In genomic region chr14:89078021-89078676, GRCh38 we compare ENCODE assay signal across 33 cellular contexts.
"Had no signal": no experiment of that assay in that cellular context is flagged by ENCODE, and none has a peak within 500 bp of the region (broad histone marks: within the 10 kb centered on the region; RNA-seq: fewer than 3 reads in every experiment).

No MANE protein-coding gene starts in this region.

- H3K27ac Mint-ChIP-seq: activated naive CD4-positive, alpha-beta T cell treated with anti-CD3 and anti-CD28 coated beads, Interleukin-2, amount 10 ng/mL, durations not matched to agents 7 days and 5 days; activated naive CD8-positive, alpha-beta T cell treated with anti-CD3 and anti-CD28 coated beads, Interleukin-2, amount 10 ng/mL, durations not matched to agents 7 days and 5 days; activated T-helper 1 cell treated with anti-CD3 and anti-CD28 coated beads, Interleukin-12 subunit alpha, Interleukin-12 subunit beta, Interleukin-2, Interleukin-4 antibody, amounts not matched to agents 30 ng/mL and 10 ng/mL and 1 ng/mL, durations not matched to agents 14 hours and 24 hours and 36 hours; dendritic cell treated with granulocyte-macrophage colony-stimulating factor and Interleukin-4, amounts not matched to agents 40 ng/mL and 50 ng/mL, for 4 days; mesothelial cell of epicardium; natural killer cell; stimulated activated memory B cell treated with anti-CD40 and anti-IgM and Interleukin-4, amounts not matched to agents 10 μg/mL and 1 μg/mL and 100 μg/mL, for 72 hours; stimulated activated naive CD8-positive, alpha-beta T cell treated with anti-CD3 and anti-CD28 coated beads, Interleukin-15, amount 100 ng/mL, for 72 hours; T-helper 17 cell had no signal

- ATAC-seq: activated CD4-positive, CD25-positive, alpha-beta regulatory T cell treated with anti-CD3 and anti-CD28 coated beads, Interleukin-2, amount 50 U/mL, for 24 hours; left ventricle myocardium superior; natural killer cell; pancreas; psoas muscle; stimulated activated memory B cell treated with anti-CD40 and anti-IgM and Interleukin-4, amounts not matched to agents 10 μg/mL and 1 μg/mL and 100 μg/mL, for 72 hours; stimulated activated naive CD8-positive, alpha-beta T cell treated with anti-CD3 and anti-CD28 coated beads, Interleukin-15, amount 100 ng/mL, for 72 hours; T-helper 17 cell had no signal

- DNase-seq: activated CD4-positive, alpha-beta T cell treated with anti-CD3 and anti-CD28 coated beads for 48 hours; activated CD4-positive, alpha-beta T cell treated with anti-CD3 and anti-CD28 coated beads, Interleukin-2, amount 50 U/mL, for 48 hours; activated CD8-positive, alpha-beta memory T cell treated with anti-CD3 and anti-CD28 coated beads for 24 hours; activated gamma-delta T cell; activated naive CD4-positive, alpha-beta T cell treated with anti-CD3 and anti-CD28 coated beads, Interleukin-2, amount 10 ng/mL, durations not matched to agents 7 days and 5 days; activated naive CD8-positive, alpha-beta T cell treated with anti-CD3 and anti-CD28 coated beads, Interleukin-2, amount 10 ng/mL, durations not matched to agents 7 days and 5 days; activated T-cell treated with anti-CD3 and anti-CD28 coated beads, Interleukin-2, amount 50 U/mL, for 1 hour; central memory CD4-positive, alpha-beta T cell; effector CD4-positive, alpha-beta T cell; foreskin melanocyte; islet precursor cell; left ventricle myocardium superior; mammary epithelial cell; natural killer cell; pancreas; psoas muscle; stimulated activated CD4-positive, alpha-beta T cell treated with anti-CD3 and anti-CD28 coated beads, Interleukin-1b, Interleukin-23, amount 100 ng/mL, for 48 hours; stimulated activated CD4-positive, alpha-beta T cell treated with anti-CD3 and anti-CD28 coated beads, Interleukin-4, amount 100 ng/mL, for 4 hours; stimulated activated CD8-positive, alpha-beta memory T cell treated with anti-CD3 and anti-CD28 coated beads, Interleukin-4, amount 100 ng/mL, for 48 hours; stimulated activated naive CD8-positive, alpha-beta T cell treated with anti-CD3 and anti-CD28 coated beads, Interleukin-15, amount 100 ng/mL, for 72 hours; substantia nigra; T-helper 17 cell; T1000; tibial artery; WERI-Rb-1 had no signal

- H3K4me1 ChIP-seq: esophagus muscularis mucosa, pancreas, psoas muscle, right atrium auricular region, tibial artery had no signal

- H3K4me3 ChIP-seq: esophagus muscularis mucosa, pancreas, psoas muscle, right atrium auricular region, smooth muscle cell, tibial artery had no signal

- H3K9me3 Mint-ChIP-seq: activated naive CD4-positive, alpha-beta T cell treated with anti-CD3 and anti-CD28 coated beads, Interleukin-2, amount 10 ng/mL, durations not matched to agents 7 days and 5 days; activated T-helper 1 cell treated with anti-CD3 and anti-CD28 coated beads, Interleukin-12 subunit alpha, Interleukin-12 subunit beta, Interleukin-2, Interleukin-4 antibody, amounts not matched to agents 30 ng/mL and 10 ng/mL and 1 ng/mL, durations not matched to agents 14 hours and 24 hours and 36 hours; mesothelial cell of epicardium; natural killer cell; stimulated activated naive CD8-positive, alpha-beta T cell treated with anti-CD3 and anti-CD28 coated beads, Interleukin-15, amount 100 ng/mL, for 72 hours had no signal

- FAIRE-seq: pancreas had no signal

- H3K4me2 ChIP-seq: smooth muscle cell had no signal

- H3K4me3 Mint-ChIP-seq: activated naive CD4-positive, alpha-beta T cell treated with anti-CD3 and anti-CD28 coated beads, Interleukin-2, amount 10 ng/mL, durations not matched to agents 7 days and 5 days; activated naive CD8-positive, alpha-beta T cell treated with anti-CD3 and anti-CD28 coated beads, Interleukin-2, amount 10 ng/mL, durations not matched to agents 7 days and 5 days; activated T-helper 1 cell treated with anti-CD3 and anti-CD28 coated beads, Interleukin-12 subunit alpha, Interleukin-12 subunit beta, Interleukin-2, Interleukin-4 antibody, amounts not matched to agents 30 ng/mL and 10 ng/mL and 1 ng/mL, durations not matched to agents 14 hours and 24 hours and 36 hours; dendritic cell treated with granulocyte-macrophage colony-stimulating factor and Interleukin-4, amounts not matched to agents 40 ng/mL and 50 ng/mL, for 4 days; mesothelial cell of epicardium; natural killer cell; stimulated activated memory B cell treated with anti-CD40 and anti-IgM and Interleukin-4, amounts not matched to agents 10 μg/mL and 1 μg/mL and 100 μg/mL, for 72 hours; stimulated activated naive CD8-positive, alpha-beta T cell treated with anti-CD3 and anti-CD28 coated beads, Interleukin-15, amount 100 ng/mL, for 72 hours; T-helper 17 cell had no signal

- H3K9me3 ChIP-seq: esophagus muscularis mucosa, pancreas, psoas muscle, right atrium auricular region, tibial artery had no signal

- H3K27me3 ChIP-seq: esophagus muscularis mucosa, pancreas, right atrium auricular region, tibial artery had no signal

- H3K4me1 Mint-ChIP-seq: activated naive CD4-positive, alpha-beta T cell treated with anti-CD3 and anti-CD28 coated beads, Interleukin-2, amount 10 ng/mL, durations not matched to agents 7 days and 5 days; activated naive CD8-positive, alpha-beta T cell treated with anti-CD3 and anti-CD28 coated beads, Interleukin-2, amount 10 ng/mL, durations not matched to agents 7 days and 5 days; mesothelial cell of epicardium; natural killer cell; stimulated activated memory B cell treated with anti-CD40 and anti-IgM and Interleukin-4, amounts not matched to agents 10 μg/mL and 1 μg/mL and 100 μg/mL, for 72 hours; stimulated activated naive CD8-positive, alpha-beta T cell treated with anti-CD3 and anti-CD28 coated beads, Interleukin-15, amount 100 ng/mL, for 72 hours; T-helper 17 cell had no signal

- H3K36me3 ChIP-seq: esophagus muscularis mucosa, pancreas, right atrium auricular region, tibial artery, WERI-Rb-1 had no signal

- H3K36me3 Mint-ChIP-seq: activated naive CD4-positive, alpha-beta T cell treated with anti-CD3 and anti-CD28 coated beads, Interleukin-2, amount 10 ng/mL, durations not matched to agents 7 days and 5 days; activated naive CD8-positive, alpha-beta T cell treated with anti-CD3 and anti-CD28 coated beads, Interleukin-2, amount 10 ng/mL, durations not matched to agents 7 days and 5 days; mesothelial cell of epicardium; natural killer cell; stimulated activated memory B cell treated with anti-CD40 and anti-IgM and Interleukin-4, amounts not matched to agents 10 μg/mL and 1 μg/mL and 100 μg/mL, for 72 hours had no signal

- H3K27ac ChIP-seq: esophagus muscularis mucosa, pancreas, psoas muscle, right atrium auricular region, tibial artery, WERI-Rb-1 had no signal
